In the genomic region with DNA sequence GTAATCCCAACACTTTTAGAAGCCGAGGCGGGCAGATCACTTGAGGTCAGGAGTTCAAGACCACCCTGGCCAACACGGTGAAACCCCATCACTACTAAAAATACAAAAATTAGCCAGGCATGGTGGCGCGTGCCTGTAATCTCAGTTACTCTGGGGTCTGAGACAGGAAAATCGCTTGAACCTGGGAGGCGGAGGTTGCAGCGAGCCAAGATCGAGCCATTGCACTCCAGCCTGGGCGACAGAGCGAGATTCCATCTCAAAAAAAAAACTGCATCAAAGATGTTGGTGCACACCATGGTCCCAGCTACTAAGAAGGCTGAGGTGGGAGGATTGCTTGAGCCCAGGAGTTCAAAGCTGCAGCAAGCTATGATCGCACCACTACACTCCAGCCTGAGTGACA, we compare ENCODE assay signal across 8 cellular contexts. TPM values are rescaled to one million over a fixed set of nuclear protein-coding genes. Genes with fewer than 3 reads are reported as not detected.
DNase-seq lines count a peak whose midpoint lies in the region; ATAC-seq, FAIRE-seq and TF ChIP-seq lines count a peak whose summit lies in the region.
"Not testable (repeated sequence)": the region's sequence is repeated elsewhere in the genome, so short reads cannot be mapped to it uniquely, and the experiment has no call there.

No MANE protein-coding gene starts in this region.

- in situ Hi-C loops in GM12878 (cut with MboI); transverse colon (cut with MboI; ENCODE audit: low pct_ligation_motif_present in 1 of 4, low pct_unique_long_range_greater_than_20kb in 1 of 4, low sequenced_read_pairs in 3 of 4): not testable (repeated sequence)

- H3K4me3 Mint-ChIP-seq in CD14-positive monocyte; activated T-cell treated with anti-CD3 and anti-CD28 coated beads, Interleukin-2, amount 50 U/mL, for 24 hours; memory B cell; natural killer cell treated with Interleukin-12 subunit alpha and Interleukin-12 subunit beta and Interleukin-15 and Interleukin-18, amount 100 ng/mL, for 72 hours; stimulated activated effector memory CD8-positive, alpha-beta T cell treated with anti-CD3 and anti-CD28 coated beads, Interleukin-12 subunit alpha, Interleukin-12 subunit beta, amount 100 ng/mL, for 72 hours: not testable (repeated sequence)

- H3K4me1 ChIP-seq in GM12878 (ENCODE audit: control insufficient read depth, insufficient read depth, low read length) (peaks cover 65% of the 10 kb centered on the region), transverse colon (peaks cover 28 to 72% (median 43%) of the 10 kb centered on the region in 4 donors)

- H3K79me2 ChIP-seq in GM12878 (ENCODE audit: control insufficient read depth, insufficient read depth, low read length): peaks cover 22% of the 10 kb centered on the region

- not testable (repeated sequence) for H3K36me3 ChIP-seq in GM12878 (ENCODE audit: control insufficient read depth in 2 of 2, insufficient read depth in 2 of 2, low read length in 1 of 2); transverse colon

- SMC1A ChIA-PET in GM12878 (lab: Charles Lee; ENCODE audit: uncharacterized antibody, unreplicated experiment): interaction anchor here (1.3 to 5.3 kb wide), 3 partner anchors 10 to 52 kb away, joined by 3 to 31 read pairs (median 27); a partner anchor contains a TSS

- POLR2A ChIA-PET in RWPE1 (lab: Yijun Ruan, JAX; ENCODE audit: low non-redundant PET): not testable (repeated sequence)
- POLR2A ChIA-PET in GM12878 (lab: Charles Lee): interaction anchor here (1.0 to 3.1 kb wide), 2 partner anchors 10 to 53 kb away, joined by 3 to 25 read pairs; no protein-coding TSS in a partner anchor

- H3K36me3 Mint-ChIP-seq in CD14-positive monocyte: peaks cover 20 to 49% of the 10 kb centered on the region in 2 donors
- not testable (repeated sequence) for H3K36me3 Mint-ChIP-seq in activated T-cell treated with anti-CD3 and anti-CD28 coated beads, Interleukin-2, amount 50 U/mL, for 24 hours (ENCODE audit: low read depth); memory B cell; natural killer cell treated with Interleukin-12 subunit alpha and Interleukin-12 subunit beta and Interleukin-15 and Interleukin-18, amount 100 ng/mL, for 72 hours
- H3K36me3 Mint-ChIP-seq in stimulated activated effector memory CD8-positive, alpha-beta T cell treated with anti-CD3 and anti-CD28 coated beads, Interleukin-12 subunit alpha, Interleukin-12 subunit beta, amount 100 ng/mL, for 72 hours: peaks cover 16% of the 10 kb centered on the region

- 77% methylated on average over 12 of the region's 12 CpGs for WGBS in GM12878 (ENCODE audit: insufficient coverage, insufficient replicate concordance, low lambda C conversion rate, missing lambda C conversion rate)
- WGBS in transverse colon (ENCODE audit: low coverage in 1 of 2), 2 donors: 79% methylated on average over 12 of the region's 12 CpGs; no CpG with 5 or more reads in 1 of the 2 donors

- not testable (repeated sequence) for BruUV-seq in GM12878 (replicated peaks; lab: Mats Ljungman, UMichigan)

- H3K27me3 Mint-ChIP-seq in CD14-positive monocyte (ENCODE audit: low read depth in 3 of 3); activated T-cell treated with anti-CD3 and anti-CD28 coated beads, Interleukin-2, amount 50 U/mL, for 24 hours; memory B cell; natural killer cell treated with Interleukin-12 subunit alpha and Interleukin-12 subunit beta and Interleukin-15 and Interleukin-18, amount 100 ng/mL, for 72 hours: not testable (repeated sequence)

- TF ChIP-seq RAD21 in GM12878 (IDR thresholded peaks at IDR 0.05; ENCODE audit: insufficient read depth, low read depth, low read length): not testable (repeated sequence)

- H3K27ac Mint-ChIP-seq in CD14-positive monocyte (peak overlapping the region in 4 of 7 donors; percentile 22 to 55 (median 29)), memory B cell (peak overlapping the region; percentile 56)
- H3K27ac Mint-ChIP-seq in activated T-cell treated with anti-CD3 and anti-CD28 coated beads, Interleukin-2, amount 50 U/mL, for 24 hours: peak overlapping the region; percentile 10
- H3K27ac Mint-ChIP-seq in natural killer cell treated with Interleukin-12 subunit alpha and Interleukin-12 subunit beta and Interleukin-15 and Interleukin-18, amount 100 ng/mL, for 72 hours: peak overlapping the region; percentile 43 to 61
- H3K27ac Mint-ChIP-seq in stimulated activated effector memory CD8-positive, alpha-beta T cell treated with anti-CD3 and anti-CD28 coated beads, Interleukin-12 subunit alpha, Interleukin-12 subunit beta, amount 100 ng/mL, for 72 hours: peak overlapping the region; percentile 83

- TF ChIP-seq POLR2A in GM12878 (IDR thresholded peaks at IDR 0.05; ENCODE audit: low read depth, low read length); transverse colon (IDR thresholded peaks at IDR 0.05): not testable (repeated sequence)

- not testable (repeated sequence) for H2AFZ ChIP-seq in GM12878 (ENCODE audit: control insufficient read depth, low read depth, low read length)

- DNase-seq in CD14-positive monocyte (ENCODE audit: low spot score); RWPE1 (ENCODE audit: low spot score); activated T-cell treated with anti-CD3 and anti-CD28 coated beads, Interleukin-2, amount 50 U/mL, for 24 hours; GM12878 (ENCODE audit: low read depth, low spot score); memory B cell (ENCODE audit: low spot score in 2 of 2); natural killer cell treated with Interleukin-12 subunit alpha and Interleukin-12 subunit beta and Interleukin-15 and Interleukin-18, amount 100 ng/mL, for 72 hours (ENCODE audit: low spot score); stimulated activated effector memory CD8-positive, alpha-beta T cell treated with anti-CD3 and anti-CD28 coated beads, Interleukin-12 subunit alpha, Interleukin-12 subunit beta, amount 100 ng/mL, for 72 hours (ENCODE audit: low spot score in 2 of 2); transverse colon: not testable (repeated sequence)

- CTCF ChIA-PET in RWPE1 (lab: Yijun Ruan, JAX): not testable (repeated sequence)
- CTCF ChIA-PET in GM12878 (lab: Yijun Ruan, JAX): interaction anchor here (1.5 to 4.5 kb wide), 3 partner anchors 11 to 51 kb away, joined by 3 to 41 read pairs (median 36); no protein-coding TSS in a partner anchor

- ATAC-seq in GM12878; memory B cell (ENCODE audit: low read depth); natural killer cell treated with Interleukin-12 subunit alpha and Interleukin-12 subunit beta and Interleukin-15 and Interleukin-18, amount 100 ng/mL, for 72 hours; stimulated activated effector memory CD8-positive, alpha-beta T cell treated with anti-CD3 and anti-CD28 coated beads, Interleukin-12 subunit alpha, Interleukin-12 subunit beta, amount 100 ng/mL, for 72 hours: not testable (repeated sequence)

- not testable (repeated sequence) for H3K27me3 ChIP-seq in GM12878 (replicated peaks in 1 of 2; ENCODE audit: control insufficient read depth in 2 of 2, insufficient read depth in 2 of 2, low read length in 1 of 2); transverse colon

- H3K4me2 ChIP-seq in GM12878 (ENCODE audit: control insufficient read depth, insufficient read depth): not testable (repeated sequence)

- peaks cover 51% of the 10 kb centered on the region for H3K4me1 Mint-ChIP-seq in CD14-positive monocyte
- peaks cover 62% of the 10 kb centered on the region for H3K4me1 Mint-ChIP-seq in activated T-cell treated with anti-CD3 and anti-CD28 coated beads, Interleukin-2, amount 50 U/mL, for 24 hours (ENCODE audit: low read depth)
- H3K4me1 Mint-ChIP-seq in memory B cell: peaks cover 57% of the 10 kb centered on the region
- peaks cover 46 to 51% of the 10 kb centered on the region in 2 donors for H3K4me1 Mint-ChIP-seq in natural killer cell treated with Interleukin-12 subunit alpha and Interleukin-12 subunit beta and Interleukin-15 and Interleukin-18, amount 100 ng/mL, for 72 hours (ENCODE audit: low read depth in 2 of 2)
- H3K4me1 Mint-ChIP-seq in stimulated activated effector memory CD8-positive, alpha-beta T cell treated with anti-CD3 and anti-CD28 coated beads, Interleukin-12 subunit alpha, Interleukin-12 subunit beta, amount 100 ng/mL, for 72 hours: peaks cover 65% of the 10 kb centered on the region

- TF ChIP-seq EP300 in GM12878 (IDR thresholded peaks at IDR 0.05; ENCODE audit: borderline replicate concordance in 1 of 2, control insufficient read depth in 1 of 2, low read depth in 2 of 2, low read length in 2 of 2); transverse colon (IDR thresholded peaks at IDR 0.05; ENCODE audit: low read depth): not testable (repeated sequence)

- not testable (repeated sequence) for TF ChIP-seq CTCF in CD14-positive monocyte (IDR thresholded peaks at IDR 0.05); RWPE1 (conservative IDR thresholded peaks at IDR 0.05; ENCODE audit: low read depth); GM12878 (IDR thresholded peaks at IDR 0.05 in 2 of 3, conservative IDR thresholded peaks at IDR 0.05 in 1 of 3; ENCODE audit: control insufficient read depth in 2 of 3, extremely low read depth in 1 of 3, insufficient read depth in 1 of 3, low read depth in 3 of 3, low read length in 3 of 3); transverse colon (IDR thresholded peaks at IDR 0.05)

- FAIRE-seq in GM12878 (lab: Jason Lieb, UNC): not testable (repeated sequence)

- H4K20me1 ChIP-seq in GM12878 (ENCODE audit: control insufficient read depth, insufficient read depth): not testable (repeated sequence)

- H3K9ac ChIP-seq in GM12878 (ENCODE audit: control insufficient read depth, insufficient read depth, low read length): not testable (repeated sequence)

- H3K4me3 ChIP-seq in GM12878, transverse colon: not testable (repeated sequence)

- intact Hi-C loops in CD14-positive monocyte (cut with micrococcal nuclease); GM12878 (cut with micrococcal nuclease; ENCODE audit: unreplicated experiment): not testable (repeated sequence)
- intact Hi-C loops in transverse colon (cut with DNase I; ENCODE audit: low total_unique reads): loop anchor here (10.0 kb wide), 1 partner anchor 457 kb away; no protein-coding TSS in a partner anchor

- H3K27ac ChIP-seq in RWPE1 (0 out of 2 replicates have a peak overlapping the region, but pooled peaks have one; percentile 40), GM12878 (ENCODE audit: control insufficient read depth, insufficient read depth) (peak overlapping the region; percentile 78), transverse colon (peak overlapping the region in 3 of 4 donors; percentile 72 to 78 (median 77))

- H3K9me3 Mint-ChIP-seq in CD14-positive monocyte; activated T-cell treated with anti-CD3 and anti-CD28 coated beads, Interleukin-2, amount 50 U/mL, for 24 hours; memory B cell; natural killer cell treated with Interleukin-12 subunit alpha and Interleukin-12 subunit beta and Interleukin-15 and Interleukin-18, amount 100 ng/mL, for 72 hours; stimulated activated effector memory CD8-positive, alpha-beta T cell treated with anti-CD3 and anti-CD28 coated beads, Interleukin-12 subunit alpha, Interleukin-12 subunit beta, amount 100 ng/mL, for 72 hours: not testable (repeated sequence)

- RAD21 ChIA-PET in GM12878 (lab: Charles Lee; ENCODE audit: unreplicated experiment): interaction anchor here (2.3 kb wide), 1 partner anchor 52 kb away, joined by 11 read pairs; no protein-coding TSS in a partner anchor

- not testable (repeated sequence) for H3K9me3 ChIP-seq in GM12878 (replicated peaks; ENCODE audit: control insufficient read depth, insufficient read depth, low read length); transverse colon

RNA-seq across cellular contexts. Expression of a gene that starts 53.7 kb away (rescaled TPM):
- 10 to 100 TPM; 57.1 to 63.0 TPM for polyA plus RNA-seq in CD14-positive monocyte
- total RNA-seq in GM12878 (2013; cell fraction: nucleolus; rRNA removed): 27.6 and 44.1 TPM in 2 replicates
- total RNA-seq in GM12878 (2014; rRNA removed): 23.5 and 26.5 TPM in 2 replicates
- 15.9 and 21.9 TPM in 2 replicates for total RNA-seq in GM12878 (2014; rRNA removed; fragmentation: Illumina TruSeq; extraction: Trizol)
- total RNA-seq in GM12878 (2021): 56.1 and 57.9 TPM in 2 replicates
- 10.8 TPM for polyA plus RNA-seq in GM12878 (2011; ENCODE audit: low read depth)
- polyA plus RNA-seq in GM12878 (2011; rRNA removed): 33.3 and 73.2 TPM in 2 replicates
- polyA plus RNA-seq in GM12878 (2011; cell fraction: cytosol; rRNA removed): 73.7 and 83.9 TPM in 2 replicates
- polyA plus RNA-seq in GM12878 (2011; cell fraction: nucleus; rRNA removed): 69.1 and 75.9 TPM in 2 replicates
- 22.0 and 26.6 TPM in 2 replicates for polyA plus RNA-seq in GM12878 (2012)
- 21.9 and 36.4 TPM in 2 replicates for polyA plus RNA-seq in GM12878 (2014; fragmentation: Illumina TruSeq; extraction: Trizol)
- polyA plus RNA-seq in GM12878 (2014; fragmentation: Nextera tagmentation; extraction: Ambion mirVana): 1 to 10 TPM; 1.3 to 2.1 TPM
- 36.2 and 36.3 TPM in 2 replicates for polyA plus RNA-seq in GM12878 (2014; rRNA removed)
- polyA plus RNA-seq in GM12878 (2016; fragmentation: Nextera tagmentation; extraction: Ambion mirVana): 10 to 100 TPM; 24.5 to 27.5 TPM
- polyA minus RNA-seq in GM12878 (2011; rRNA and poly(A)+ RNA removed): 137 and 139 TPM in 2 replicates
- polyA minus RNA-seq in GM12878 (2011; cell fraction: cytosol; rRNA and poly(A)+ RNA removed): 32.7 and 33.5 TPM in 2 replicates
- polyA minus RNA-seq in GM12878 (2011; cell fraction: nucleus; rRNA and poly(A)+ RNA removed): 38.8 and 49.5 TPM in 2 replicates
- total RNA-seq in natural killer cell treated with Interleukin-12 subunit alpha and Interleukin-12 subunit beta and Interleukin-15 and Interleukin-18, amount 100 ng/mL, for 72 hours: 10 to 100 TPM; 57.9 to 92.1 TPM
- 100 to 1,000 TPM in 3 of 4 donors, 10 to 100 TPM in 1; 64.8 to 235 (median 128) TPM for total RNA-seq in transverse colon

Comparison
In these comparisons a context has a peak if more than half of its experiments do, and no peak if none do; other contexts are left out.
1. H3K27ac Mint-ChIP-seq: peak in every context shown above with its lines; median percentile 83 in stimulated activated effector memory CD8-positive, alpha-beta T cell treated with anti-CD3 and anti-CD28 coated beads, Interleukin-12 subunit alpha, Interleukin-12 subunit beta, amount 100 ng/mL, for 72 hours; 56 in memory B cell; 52 in natural killer cell treated with Interleukin-12 subunit alpha and Interleukin-12 subunit beta and Interleukin-15 and Interleukin-18, amount 100 ng/mL, for 72 hours; 29 in CD14-positive monocyte; 10 in activated T-cell treated with anti-CD3 and anti-CD28 coated beads, Interleukin-2, amount 50 U/mL, for 24 hours.